In the genomic region with DNA sequence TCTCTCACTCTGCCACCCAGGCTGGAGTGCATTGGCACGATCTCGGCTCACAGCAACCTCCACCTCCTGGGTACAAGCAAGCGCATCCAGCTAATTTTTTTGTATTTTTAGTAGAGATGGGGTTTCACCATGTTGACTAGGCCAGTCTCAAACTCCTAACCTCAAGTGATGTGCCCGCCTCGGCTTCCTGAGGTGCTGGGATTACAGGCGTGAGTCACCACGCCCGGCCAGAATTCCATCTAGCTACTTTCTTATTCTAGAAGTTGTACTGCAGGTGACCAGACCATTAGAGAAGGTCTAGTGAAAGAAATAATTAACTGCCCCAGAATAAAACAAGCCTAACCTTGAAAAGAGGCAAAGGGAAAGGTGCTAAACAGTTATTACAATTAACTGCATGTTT, we compare ENCODE assay signal across 8 cellular contexts. TPM values are rescaled to one million over a fixed set of nuclear protein-coding genes. Genes with fewer than 3 reads are reported as not detected.
A peak's percentile ranks its signal among the peaks of the same experiment; 100 is the strongest.
DNase-seq lines count a peak whose midpoint lies in the region; ATAC-seq, FAIRE-seq and TF ChIP-seq lines count a peak whose summit lies in the region.

No MANE protein-coding gene starts in this region.

- TF ChIP-seq POLR2A in transverse colon (IDR thresholded peaks at IDR 0.05) (no peak), GM12891 (IDR thresholded peaks at IDR 0.05; ENCODE audit: low read depth, low read length) (no peak)

- no peak for FAIRE-seq in GM12891 (lab: Jason Lieb, UNC)

- H3K27me3 Mint-ChIP-seq in activated B cell treated with CpG ODN at 0.5 μM for 24 hours (no peaks in the 10 kb centered on the region), immature natural killer cell (ENCODE audit: low read depth in 3 of 3) (peaks cover 0 to 9% (median 2%) of the 10 kb centered on the region in 3 donors)

- peak overlapping the region; percentile 61 for H3K4me3 Mint-ChIP-seq in activated B cell treated with CpG ODN at 0.5 μM for 24 hours
- peak overlapping the region; percentile 63 to 100 (median 98) for H3K4me3 Mint-ChIP-seq in immature natural killer cell

- no peak for ATAC-seq in activated B cell treated with CpG ODN at 0.5 μM for 24 hours (ENCODE audit: low read depth)

- no peak for TF ChIP-seq CTCF in left ventricle myocardium inferior (IDR thresholded peaks at IDR 0.05; ENCODE audit: borderline replicate concordance)
- TF ChIP-seq CTCF in right atrium auricular region (IDR thresholded peaks at IDR 0.05), result no peak
- no peak for TF ChIP-seq CTCF in activated B cell treated with CpG ODN at 0.5 μM for 24 hours (IDR thresholded peaks at IDR 0.05)
- no peak for TF ChIP-seq CTCF in transverse colon (IDR thresholded peaks at IDR 0.05)

- H3K4me1 ChIP-seq in left ventricle myocardium inferior (peaks cover 41% of the 10 kb centered on the region), right atrium auricular region (peaks cover 0 to 13% of the 10 kb centered on the region in 2 donors), transverse colon (peaks cover 3 to 27% (median 15%) of the 10 kb centered on the region in 4 donors)

- DNase-seq in left ventricle myocardium inferior, result no peak
- no peak for DNase-seq in right atrium auricular region (ENCODE audit: low spot score)
- DNase-seq in activated B cell treated with CpG ODN at 0.5 μM for 24 hours, result no peak
- no peak for DNase-seq in immature natural killer cell
- DNase-seq in transverse colon, result peak; percentile 51
- DNase-seq in GM12891 (ENCODE audit: insufficient read length, low spot score), result no peak
- no peak for DNase-seq in NCI-H1436 (lab: John Stamatoyannopoulos, UW)
- no peak for DNase-seq in T1000 (lab: John Stamatoyannopoulos, UW)

- 35 to 43% methylated on average over 3 to 8 of the region's 8 CpGs for WGBS in transverse colon (ENCODE audit: low coverage in 1 of 2), 2 donors

- in situ Hi-C loops in transverse colon (cut with MboI; ENCODE audit: low pct_ligation_motif_present in 1 of 4, low pct_unique_long_range_greater_than_20kb in 1 of 4, low sequenced_read_pairs in 3 of 4), result no loop called here

- H3K27me3 ChIP-seq in left ventricle myocardium inferior (ENCODE audit: low read depth) (no peaks in the 10 kb centered on the region), right atrium auricular region (no peaks in the 10 kb centered on the region), transverse colon (no peaks in the 10 kb centered on the region)

- H3K36me3 ChIP-seq in left ventricle myocardium inferior (peaks cover 13% of the 10 kb centered on the region), right atrium auricular region (no peaks in the 10 kb centered on the region), transverse colon (no peaks in the 10 kb centered on the region)

- peak overlapping the region; percentile 94 for H3K4me3 ChIP-seq in left ventricle myocardium inferior
- peak overlapping the region in 1 of 2 donors; percentile 93 for H3K4me3 ChIP-seq in right atrium auricular region
- peak overlapping the region in 3 of 4 donors; percentile 89 to 92 (median 92) for H3K4me3 ChIP-seq in transverse colon

- H3K9me3 Mint-ChIP-seq in activated B cell treated with CpG ODN at 0.5 μM for 24 hours (no peaks in the 10 kb centered on the region), immature natural killer cell (no peaks in the 10 kb centered on the region)

- POLR2A ChIA-PET in activated B cell treated with CpG ODN at 0.5 μM for 24 hours (lab: Charles Lee), result interaction anchor here (1.0 to 1.4 kb wide), 2 partner anchors 50 to 88 kb away, joined by 3 to 6 read pairs; no protein-coding TSS in a partner anchor

- H3K36me3 Mint-ChIP-seq in activated B cell treated with CpG ODN at 0.5 μM for 24 hours (ENCODE audit: low read depth) (peaks cover 21% of the 10 kb centered on the region), immature natural killer cell (peaks cover 0 to under 1% (median 0%) of the 10 kb centered on the region in 3 donors)

- intact Hi-C loops in left ventricle myocardium inferior (cut with micrococcal nuclease) (no loop called here), activated B cell treated with CpG ODN at 0.5 μM for 24 hours (cut with micrococcal nuclease) (no loop called here), transverse colon (cut with DNase I; ENCODE audit: low total_unique reads) (no loop called here)

- H3K27ac Mint-ChIP-seq in activated B cell treated with CpG ODN at 0.5 μM for 24 hours (peak overlapping the region; percentile 3), immature natural killer cell (peak overlapping the region in 5 of 6 donors; percentile 5 to 82 (median 37))

- TF ChIP-seq EP300 in transverse colon (IDR thresholded peaks at IDR 0.05; ENCODE audit: low read depth), result no peak

- H3K9me3 ChIP-seq in left ventricle myocardium inferior (replicated peaks) (no peaks in the 10 kb centered on the region), right atrium auricular region (no peaks in the 10 kb centered on the region), transverse colon (no peaks in the 10 kb centered on the region)

- peaks cover 32% of the 10 kb centered on the region for H3K4me1 Mint-ChIP-seq in activated B cell treated with CpG ODN at 0.5 μM for 24 hours
- peaks cover 44 to 47% of the 10 kb centered on the region in 2 donors for H3K4me1 Mint-ChIP-seq in immature natural killer cell

- no peak overlapping the region for H3K27ac ChIP-seq in left ventricle myocardium inferior (replicated peaks)
- H3K27ac ChIP-seq in right atrium auricular region, result no peak overlapping the region
- H3K27ac ChIP-seq in transverse colon, result peak overlapping the region in 3 of 4 donors; percentile 5 to 16 (median 14)

- CTCF ChIA-PET in activated B cell treated with CpG ODN at 0.5 μM for 24 hours (lab: Charles Lee), result no interaction called here

TF ChIP-seq in GM12891, 5 proteins besides CTCF, POLR2A, EP300 and RAD21:
- TF ChIP-seq POU2F2 (IDR thresholded peaks at IDR 0.05; ENCODE audit: low read depth, low read length) (no peak), SPI1 (IDR thresholded peaks at IDR 0.05; ENCODE audit: low read depth, low read length) (no peak), PAX5 (IDR thresholded peaks at IDR 0.05; ENCODE audit: insufficient read depth, low read length, severe bottlenecking) (no peak), TAF1 (IDR thresholded peaks at IDR 0.05; ENCODE audit: low read depth, low read length) (no peak)

RNA-seq across cellular contexts. Expression of a gene that starts 2.2 kb away (rescaled TPM):
- total RNA-seq in left ventricle myocardium inferior, result 19.1 TPM
- total RNA-seq in right atrium auricular region, result 10 to 100 TPM; 20.8 to 37.7 TPM
- 55.7 and 66.5 TPM in 2 replicates for total RNA-seq in activated B cell treated with CpG ODN at 0.5 μM for 24 hours
- 10 to 100 TPM; 18.1 to 25.3 (median 19.6) TPM for polyA plus RNA-seq in immature natural killer cell
- 100 to 1,000 TPM in 3 of 4 donors, 10 to 100 TPM in 1; 82.7 to 125 (median 112) TPM for total RNA-seq in transverse colon
- polyA plus RNA-seq in GM12891 (2012; ENCODE audit: low read depth, missing spikeins), result 41.6 TPM

Comparison
In these comparisons a context has a peak if more than half of its experiments do, and no peak if none do; other contexts are left out.
1. H3K27ac ChIP-seq: peak in transverse colon (3 of 4); none in left ventricle myocardium inferior (single experiment) and right atrium auricular region (0 of 2).